In genomic region chr12:122202017-122202416, GRCh38 we compare ENCODE assay signal across 26 cellular contexts. TPM values are rescaled to one million over a fixed set of nuclear protein-coding genes. Genes with fewer than 3 reads are reported as not detected.
DNase-seq lines count a peak whose midpoint lies in the region; ATAC-seq and TF ChIP-seq lines count a peak whose summit lies in the region.
"Had no signal": no experiment of that assay in that cellular context is flagged by ENCODE, and none has a peak within 500 bp of the region (broad histone marks: within the 10 kb centered on the region; RNA-seq: fewer than 3 reads in every experiment).

No MANE protein-coding gene starts in this region.

- no peaks in the 10 kb centered on the region for H3K79me1 ChIP-seq in H9 (ENCODE audit: insufficient read depth, low read depth, low read length, poor library complexity, severe bottlenecking)

- no peaks in the 10 kb centered on the region for H3K79me2 ChIP-seq in H9 (ENCODE audit: insufficient read depth, low read length)

- no peak overlapping the region for H3K14ac ChIP-seq in H9 (ENCODE audit: insufficient read depth, low read length)

- H3K9ac ChIP-seq in H9 (ENCODE audit: extremely low read depth, insufficient read length, low read length), result no peak overlapping the region
- H3K9ac ChIP-seq: GM23248 had no signal

- no peak overlapping the region for H2BK120ac ChIP-seq in H9 (ENCODE audit: low read depth, low read length, poor library complexity, severe bottlenecking)

- H2BK15ac ChIP-seq in H9 (ENCODE audit: low read depth, low read length), result no peak overlapping the region

- no peak for DNase-seq in natural killer cell
- DNase-seq in natural killer cell treated with Interleukin-12 subunit alpha and Interleukin-12 subunit beta and Interleukin-15 and Interleukin-18, amount 100 ng/mL, for 72 hours (ENCODE audit: low spot score), result no peak
- DNase-seq in NCI-H524 (lab: John Stamatoyannopoulos, UW), result peak; percentile 54 to 88
- no peak for DNase-seq in COR-L47 (lab: John Stamatoyannopoulos, UW)
- DNase-seq in H9, result no peak
- DNase-seq: DMS79 treated with DMSO at 0.1 percent for 48 hours, GM23248, H7, Karpas-422, NCI-H1092, NCI-H1417 treated with DMSO at 0.1 percent for 48 hours, NCI-H1694 treated with DMSO at 0.1 percent for 48 hours, NCI-H2081, NCI-H345, NCI-H510A treated with DMSO at 0.1 percent for 48 hours, NCI-H774, PC-9, Right ventricle myocardium superior had no signal

- no peaks in the 10 kb centered on the region for H4K20me1 ChIP-seq in H9 (ENCODE audit: control insufficient read depth, insufficient read depth, insufficient read length)

- no peaks in the 10 kb centered on the region for H3K9me3 Mint-ChIP-seq in natural killer cell
- H3K9me3 Mint-ChIP-seq in natural killer cell treated with Interleukin-12 subunit alpha and Interleukin-12 subunit beta and Interleukin-15 and Interleukin-18, amount 100 ng/mL, for 72 hours, result no peaks in the 10 kb centered on the region
- no peaks in the 10 kb centered on the region for H3K9me3 Mint-ChIP-seq in H9

- H3K4me1 ChIP-seq in H9 (ENCODE audit: insufficient read depth, low read length), result no peaks in the 10 kb centered on the region; the same call in 1 of the 2 replicates

- H3K4me3 Mint-ChIP-seq in natural killer cell (peak overlapping the region; percentile 17), H9 (no peak overlapping the region)
- H3K4me3 Mint-ChIP-seq in natural killer cell treated with Interleukin-12 subunit alpha and Interleukin-12 subunit beta and Interleukin-15 and Interleukin-18, amount 100 ng/mL, for 72 hours, result no peak overlapping the region

- intact Hi-C loops in natural killer cell (cut with micrococcal nuclease), result no loop called here

- H2AK5ac ChIP-seq in H9 (ENCODE audit: insufficient read length, low read length), result no peak overlapping the region

- H2BK12ac ChIP-seq in H9 (ENCODE audit: insufficient read length, low read depth, low read length), result no peak overlapping the region

- no peak for ATAC-seq in natural killer cell
- no peak for ATAC-seq in natural killer cell treated with Interleukin-12 subunit alpha and Interleukin-12 subunit beta and Interleukin-15 and Interleukin-18, amount 100 ng/mL, for 72 hours
- ATAC-seq in SK-N-SH treated with all-trans-retinoic acid at 6 μM for 48 hours, result no peak
- ATAC-seq in GM18861 (IDR thresholded peaks at IDR 0.05; ENCODE audit: unreplicated experiment), result no peak
- ATAC-seq: A549, HepG2 had no signal

- H3K9me3 ChIP-seq in H9 (ENCODE audit: control insufficient read depth, low read depth, low read length), result no peaks in the 10 kb centered on the region
- H3K9me3 ChIP-seq: A549, SJSA1 had no signal

- no peak for TF ChIP-seq CTCF in natural killer cell (IDR thresholded peaks at IDR 0.05)
- TF ChIP-seq CTCF in H9 (conservative IDR thresholded peaks at IDR 0.05), result no peak

- no peak overlapping the region for H4K8ac ChIP-seq in H9 (replicated peaks; ENCODE audit: insufficient read length, low read depth, low read length)

- no peak overlapping the region for H3K27ac Mint-ChIP-seq in natural killer cell
- H3K27ac Mint-ChIP-seq in natural killer cell treated with Interleukin-12 subunit alpha and Interleukin-12 subunit beta and Interleukin-15 and Interleukin-18, amount 100 ng/mL, for 72 hours, result no peak overlapping the region
- no peak overlapping the region for H3K27ac Mint-ChIP-seq in H9

- peaks cover 4% of the 10 kb centered on the region; the same call in 1 of the 2 replicates for H3K27me3 ChIP-seq in H9 (ENCODE audit: insufficient read depth, low read length)

- H4K5ac ChIP-seq in H9 (ENCODE audit: insufficient read length, low read depth, low read length), result no peak overlapping the region

- no peak overlapping the region for H2AFZ ChIP-seq in H9 (ENCODE audit: low read length)
- H2AFZ ChIP-seq: GM23248, PC-9 had no signal

- no peak overlapping the region for H2BK20ac ChIP-seq in H9 (ENCODE audit: low read depth, low read length, poor library complexity, severe bottlenecking)

- H3T11ph ChIP-seq in H9 (ENCODE audit: low read length), result no peak overlapping the region

- H3K27ac ChIP-seq in H9 (ENCODE audit: insufficient read length, low read depth, low read length), result no peak overlapping the region
- H3K27ac ChIP-seq: A549, GM23248, PC-9, SJSA1 had no signal

- H3K18ac ChIP-seq in H9 (ENCODE audit: insufficient read length, low read depth, low read length), result no peak overlapping the region

- peaks cover 13 to 21% of the 10 kb centered on the region in 2 donors for H3K4me1 Mint-ChIP-seq in natural killer cell
- peaks cover 14 to 26% of the 10 kb centered on the region in 2 donors for H3K4me1 Mint-ChIP-seq in natural killer cell treated with Interleukin-12 subunit alpha and Interleukin-12 subunit beta and Interleukin-15 and Interleukin-18, amount 100 ng/mL, for 72 hours (ENCODE audit: low read depth in 2 of 2)
- H3K4me1 Mint-ChIP-seq in H9, result peaks cover 15 to 21% of the 10 kb centered on the region in 2 experiments

- no peak overlapping the region for H2BK5ac ChIP-seq in H9 (ENCODE audit: insufficient read length, low read length)

- no peak overlapping the region for H3K23ac ChIP-seq in H9 (ENCODE audit: insufficient read length, low read depth, low read length)

- no peak overlapping the region for H4K91ac ChIP-seq in H9 (ENCODE audit: insufficient read length, low read depth, low read length)

- peaks cover 7% of the 10 kb centered on the region for H3K23me2 ChIP-seq in H9 (ENCODE audit: insufficient read length, low read depth, low read length, poor library complexity, severe bottlenecking)

- H3K27me3 Mint-ChIP-seq in natural killer cell (ENCODE audit: low read depth in 2 of 2) (peaks cover 8 to 19% of the 10 kb centered on the region in 2 donors), H9 (ENCODE audit: low read depth) (peaks cover 57% of the 10 kb centered on the region)
- H3K27me3 Mint-ChIP-seq in natural killer cell treated with Interleukin-12 subunit alpha and Interleukin-12 subunit beta and Interleukin-15 and Interleukin-18, amount 100 ng/mL, for 72 hours, result peaks cover 11 to 17% of the 10 kb centered on the region in 2 donors

- H3K36me3 Mint-ChIP-seq in natural killer cell (no peaks in the 10 kb centered on the region), H9 (ENCODE audit: insufficient read depth in 1 of 3, low read depth in 3 of 3) (no peaks in the 10 kb centered on the region; a peak in 1 of 7 replicates)
- H3K36me3 Mint-ChIP-seq in natural killer cell treated with Interleukin-12 subunit alpha and Interleukin-12 subunit beta and Interleukin-15 and Interleukin-18, amount 100 ng/mL, for 72 hours, result no peaks in the 10 kb centered on the region

- no CpG with 5 or more reads among the region's 6 CpGs for WGBS in H9 (ENCODE audit: extremely low coverage, insufficient read length, low lambda C conversion rate)

- H3K56ac ChIP-seq in H9 (ENCODE audit: insufficient read length, low read depth, low read length), result no peak overlapping the region

- H3K4me2 ChIP-seq in H9 (ENCODE audit: insufficient read depth, insufficient read length, low read length), result no peak overlapping the region

- no peak overlapping the region for H3K4ac ChIP-seq in H9 (ENCODE audit: low read depth, low read length)

TF ChIP-seq in SK-N-SH treated with all-trans-retinoic acid at 6 μM for 48 hours, 23 proteins besides CTCF, POLR2A, EP300 and RAD21 (continues in another document):
- TF ChIP-seq PATZ1 (CRISPR knock-in tag; IDR thresholded peaks at IDR 0.05; ENCODE audit: borderline replicate concordance), result no peak

RNA-seq across cellular contexts. Expression of gene B3GNT4, which starts 1.5 kb away (rescaled TPM):
- total RNA-seq in natural killer cell, result under 1 TPM; 0.25 to 0.68 (median 0.34) TPM
- total RNA-seq in natural killer cell treated with Interleukin-12 subunit alpha and Interleukin-12 subunit beta and Interleukin-15 and Interleukin-18, amount 100 ng/mL, for 72 hours, result under 1 TPM in 1 of 2 donors, not detected in 1; 0.90 TPM
- total RNA-seq in H9 (2021), result 0.92 and 1.0 TPM in 2 replicates
- total RNA-seq: Right ventricle myocardium superior, RPMI7951, SJSA1 had no signal

RNA-seq across cellular contexts. Expression of gene LRRC43, which starts 19.1 kb away (rescaled TPM):
- total RNA-seq in natural killer cell (10 to 100 TPM in 1 of 3 donors, 1 to 10 TPM in 2; 5.0 to 18.5 (median 8.5) TPM), H9 (2021) (0.46 and 0.53 TPM in 2 replicates)
- total RNA-seq in natural killer cell treated with Interleukin-12 subunit alpha and Interleukin-12 subunit beta and Interleukin-15 and Interleukin-18, amount 100 ng/mL, for 72 hours, result 1 to 10 TPM; 1.1 to 9.3 TPM
- total RNA-seq: H7; HepG2; HT1080; SJSA1; T-helper 1 cell treated with Interleukin-12 subunit alpha and Interleukin-12 subunit beta and Interleukin-4 antibody, amounts not matched to agents 30 ng/mL and 1 ng/mL, for 36 hours had no signal

RNA-seq across cellular contexts. Expression of gene DIABLO, which starts 23.8 kb away (rescaled TPM):
- total RNA-seq in natural killer cell, result 100 to 1,000 TPM in 2 of 3 donors, 10 to 100 TPM in 1; 84.8 to 102 (median 101) TPM
- 10 to 100 TPM; 43.0 to 47.3 TPM for total RNA-seq in natural killer cell treated with Interleukin-12 subunit alpha and Interleukin-12 subunit beta and Interleukin-15 and Interleukin-18, amount 100 ng/mL, for 72 hours
- total RNA-seq in H9 (2021), result 70.0 and 74.6 TPM in 2 replicates

RNA-seq across cellular contexts. Expression of gene IL31, which starts 28.0 kb away (rescaled TPM):
- total RNA-seq in natural killer cell (not detected), H9 (2021) (not detected in 2 replicates)
- total RNA-seq in natural killer cell treated with Interleukin-12 subunit alpha and Interleukin-12 subunit beta and Interleukin-15 and Interleukin-18, amount 100 ng/mL, for 72 hours, result not detected
- total RNA-seq: GM23248; H7; HepG2; HT1080; PC-9; Right ventricle myocardium superior; RPMI7951; SJSA1; T-helper 1 cell treated with Interleukin-12 subunit alpha and Interleukin-12 subunit beta and Interleukin-4 antibody, amounts not matched to agents 30 ng/mL and 1 ng/mL, for 36 hours had no signal

Comparison
In these comparisons a context has a peak if more than half of its experiments do, and no peak if none do; other contexts are left out.
1. DNase-seq: peak in NCI-H524 (2 of 2); none in natural killer cell (single experiment), natural killer cell treated with Interleukin-12 subunit alpha and Interleukin-12 subunit beta and Interleukin-15 and Interleukin-18, amount 100 ng/mL, for 72 hours (single experiment), COR-L47 (single experiment) and H9 (single experiment).